Comparison of ENCODE assay signal across 8 cellular contexts in genomic region chr20:38057351-38057972, GRCh38.
A peak's percentile ranks its signal among the peaks of the same experiment; 100 is the strongest.
DNase-seq lines count a peak whose midpoint lies in the region; ATAC-seq and FAIRE-seq lines count a peak whose summit lies in the region.

No MANE protein-coding gene starts in this region.

- ATAC-seq in GM19463 (IDR thresholded peaks at IDR 0.05; ENCODE audit: unreplicated experiment), result peak; percentile 72

- FAIRE-seq in urothelium cell line (lab: Jason Lieb, UNC), result no peak

- intact Hi-C loops in head of caudate nucleus (cut with DNase I) (loop anchor here (5.0 kb wide), 1 partner anchor 165 kb away; no protein-coding TSS in a partner anchor), posterior cingulate gyrus (cut with DNase I) (loop anchor here (2.0 to 5.0 kb wide), 4 partner anchors 107 to 350 kb away; partner anchors contain the start of gene TGM2)

- DNase-seq in AML-193 (lab: John Stamatoyannopoulos, UW) (peak; percentile 45 to 60), NAMALWA (ENCODE audit: low spot score) (peak; percentile 89), SKM-1 treated with dmso at 0.1 percent for 144 hours (lab: John Stamatoyannopoulos, UW; ENCODE audit: unreplicated experiment) (peak; percentile 69), head of caudate nucleus (peak; percentile 46 to 95 (median 83)), posterior cingulate gyrus (peak; percentile 41 to 96 (median 85)), urothelium cell line (ENCODE audit: low spot score) (peak; percentile 85)
- DNase-seq in activated naive CD4-positive, alpha-beta T cell treated with anti-CD3 and anti-CD28 coated beads, Interleukin-2, amount 50 U/mL, for 16 hours, result peak; percentile 64

Comparison
In these comparisons a context has a peak if more than half of its experiments do, and no peak if none do; other contexts are left out.
1. Peak in every context shown above with its lines: DNase-seq and ATAC-seq.